19 cellular contexts compared by ENCODE assay signal in the genomic region with DNA sequence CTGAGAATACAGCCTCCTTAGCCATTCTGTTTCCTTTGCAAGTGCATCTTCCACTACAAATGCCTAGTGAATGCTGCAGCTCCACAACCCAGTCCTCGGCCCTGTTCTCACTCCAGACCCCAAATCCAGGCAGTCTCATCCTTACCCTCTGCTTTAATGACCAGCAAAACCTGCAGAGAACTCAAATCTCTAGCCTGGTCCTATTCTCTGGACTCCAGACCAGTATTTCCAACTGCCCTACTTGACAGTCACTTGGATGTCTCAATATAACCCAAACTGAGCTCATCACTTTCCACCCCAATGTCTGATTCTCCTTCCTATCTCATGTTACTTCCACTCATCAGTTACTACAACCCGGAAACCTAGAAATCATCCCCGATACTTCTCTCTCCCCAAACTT. TPM values are rescaled to one million over a fixed set of nuclear protein-coding genes. Genes with fewer than 3 reads are reported as not detected.
A peak's percentile ranks its signal among the peaks of the same experiment; 100 is the strongest.
DNase-seq lines count a peak whose midpoint lies in the region; ATAC-seq and TF ChIP-seq lines count a peak whose summit lies in the region.
"Had no signal": no experiment of that assay in that cellular context is flagged by ENCODE, and none has a peak within 500 bp of the region (broad histone marks: within the 10 kb centered on the region; RNA-seq: fewer than 3 reads in every experiment).

No MANE protein-coding gene starts in this region.

- H3K4me1 Mint-ChIP-seq in stimulated activated naive CD8-positive, alpha-beta T cell treated with anti-CD3 and anti-CD28 coated beads, Interleukin-15, Interleukin-2, amounts not matched to agents 100 ng/mL and 50 ng/mL, for 24 hours (ENCODE audit: low read depth), result peaks cover 12% of the 10 kb centered on the region
- H3K4me1 Mint-ChIP-seq in naive thymus-derived CD4-positive, alpha-beta T cell, result peaks cover 13 to 39% (median 28%) of the 10 kb centered on the region in 7 donors

- no peak for TF ChIP-seq CTCF in RWPE2 (IDR thresholded peaks at IDR 0.05; ENCODE audit: poor library complexity, severe bottlenecking)

- DNase-seq in stimulated activated naive CD8-positive, alpha-beta T cell treated with anti-CD3 and anti-CD28 coated beads, Interleukin-15, Interleukin-2, amounts not matched to agents 100 U/mL and 50 U/mL, for 24 hours, result no peak
- DNase-seq in RWPE2 (ENCODE audit: low spot score) (no peak), LoVo (ENCODE audit: low spot score) (no peak), NCI-H1048 (lab: John Stamatoyannopoulos, UW) (no peak), NCI-H187 treated with DMSO at 0.1 percent for 48 hours (lab: John Stamatoyannopoulos, UW) (no peak)
- no peak for DNase-seq in naive thymus-derived CD4-positive, alpha-beta T cell
- DNase-seq: DMS 273 treated with DMSO at 0.1 percent for 48 hours, DND-41, H7, KG1, MG63, NCI-H1694 treated with DMSO at 0.1 percent for 48 hours, NCI-H2227 treated with DMSO at 0.1 percent for 48 hours, NCI-H524 had no signal

- no peaks in the 10 kb centered on the region for H3K9me3 ChIP-seq in RWPE2 (ENCODE audit: severe bottlenecking)
- no peaks in the 10 kb centered on the region for H3K9me3 ChIP-seq in naive thymus-derived CD4-positive, alpha-beta T cell (ENCODE audit: control insufficient read depth in 2 of 3, low read length in 3 of 3)
- H3K9me3 ChIP-seq: A549, BLaER1, MG63 had no signal

- no peaks in the 10 kb centered on the region for H3K27me3 Mint-ChIP-seq in stimulated activated naive CD8-positive, alpha-beta T cell treated with anti-CD3 and anti-CD28 coated beads, Interleukin-15, Interleukin-2, amounts not matched to agents 100 ng/mL and 50 ng/mL, for 24 hours
- no peaks in the 10 kb centered on the region for H3K27me3 Mint-ChIP-seq in naive thymus-derived CD4-positive, alpha-beta T cell

- ATAC-seq in stimulated activated naive CD8-positive, alpha-beta T cell treated with anti-CD3 and anti-CD28 coated beads, Interleukin-15, Interleukin-2, amounts not matched to agents 100 U/mL and 50 U/mL, for 24 hours, result no peak
- ATAC-seq in RWPE2 (ENCODE audit: low read depth), result no peak
- ATAC-seq in naive thymus-derived CD4-positive, alpha-beta T cell, result no peak
- ATAC-seq: A549 had no signal

- peak overlapping the region; percentile 71 for H3K27ac ChIP-seq in RWPE2 (ENCODE audit: poor library complexity, severe bottlenecking)
- H3K27ac ChIP-seq in naive thymus-derived CD4-positive, alpha-beta T cell (ENCODE audit: low read depth, low read length), result no peak overlapping the region
- H3K27ac ChIP-seq: A549, BLaER1, PC-9, RWPE1 had no signal

- peak overlapping the region; percentile 17 for H3K27ac Mint-ChIP-seq in stimulated activated naive CD8-positive, alpha-beta T cell treated with anti-CD3 and anti-CD28 coated beads, Interleukin-15, Interleukin-2, amounts not matched to agents 100 ng/mL and 50 ng/mL, for 24 hours
- H3K27ac Mint-ChIP-seq in naive thymus-derived CD4-positive, alpha-beta T cell, result peak overlapping the region in 6 of 9 donors; percentile 12 to 86 (median 32)

- no peak overlapping the region for H3K4me3 ChIP-seq in RWPE2 (ENCODE audit: severe bottlenecking)
- H3K4me3 ChIP-seq in naive thymus-derived CD4-positive, alpha-beta T cell (ENCODE audit: low read length), result no peak overlapping the region
- H3K4me3 ChIP-seq: A549, BLaER1, MG63, PC-9 had no signal

- peaks cover 8% of the 10 kb centered on the region for H3K36me3 ChIP-seq in RWPE2 (ENCODE audit: low read depth)
- no peaks in the 10 kb centered on the region for H3K36me3 ChIP-seq in naive thymus-derived CD4-positive, alpha-beta T cell (ENCODE audit: control insufficient read depth in 2 of 3, insufficient read depth in 3 of 3, low read length in 3 of 3)

- POLR2A ChIA-PET in naive thymus-derived CD4-positive, alpha-beta T cell (lab: Charles Lee), result interaction anchor here (0.6 kb wide), 2 partner anchors 19 to 723 kb away, joined by 3 to 7 read pairs; no protein-coding TSS in a partner anchor

- H3K4me1 ChIP-seq in RWPE2 (ENCODE audit: insufficient read depth, poor library complexity, severe bottlenecking), result peaks cover 19% of the 10 kb centered on the region
- peaks cover 0 to 17% of the 10 kb centered on the region in 2 donors for H3K4me1 ChIP-seq in naive thymus-derived CD4-positive, alpha-beta T cell (ENCODE audit: control insufficient read depth in 2 of 2, insufficient read depth in 2 of 2, low read length in 2 of 2)

- CTCF ChIA-PET in naive thymus-derived CD4-positive, alpha-beta T cell (lab: Charles Lee), result no interaction called here

- no peak overlapping the region for H3K4me3 Mint-ChIP-seq in stimulated activated naive CD8-positive, alpha-beta T cell treated with anti-CD3 and anti-CD28 coated beads, Interleukin-15, Interleukin-2, amounts not matched to agents 100 ng/mL and 50 ng/mL, for 24 hours
- H3K4me3 Mint-ChIP-seq in naive thymus-derived CD4-positive, alpha-beta T cell, result peak overlapping the region in 3 of 10 donors; percentile 4 to 50 (median 9)

- no peaks in the 10 kb centered on the region for H3K27me3 ChIP-seq in RWPE2 (ENCODE audit: insufficient read depth, poor library complexity, severe bottlenecking)
- H3K27me3 ChIP-seq in naive thymus-derived CD4-positive, alpha-beta T cell (ENCODE audit: control insufficient read depth in 2 of 2, insufficient read depth in 2 of 2, low read length in 2 of 2), result no peaks in the 10 kb centered on the region
- H3K27me3 ChIP-seq: BLaER1, MG63 had no signal

- intact Hi-C loops in naive thymus-derived CD4-positive, alpha-beta T cell (cut with micrococcal nuclease), result loop anchor here (5.0 to 10.0 kb wide), 5 partner anchors 241 to 1657 kb away; a partner anchor contains a TSS

- H3K9me3 Mint-ChIP-seq in stimulated activated naive CD8-positive, alpha-beta T cell treated with anti-CD3 and anti-CD28 coated beads, Interleukin-15, Interleukin-2, amounts not matched to agents 100 ng/mL and 50 ng/mL, for 24 hours, result no peaks in the 10 kb centered on the region
- no peaks in the 10 kb centered on the region for H3K9me3 Mint-ChIP-seq in naive thymus-derived CD4-positive, alpha-beta T cell

- H3K36me3 Mint-ChIP-seq in stimulated activated naive CD8-positive, alpha-beta T cell treated with anti-CD3 and anti-CD28 coated beads, Interleukin-15, Interleukin-2, amounts not matched to agents 100 ng/mL and 50 ng/mL, for 24 hours (ENCODE audit: low read depth), result peaks cover 1% of the 10 kb centered on the region
- H3K36me3 Mint-ChIP-seq in naive thymus-derived CD4-positive, alpha-beta T cell, result peaks cover 0 to 5% (median under 1%) of the 10 kb centered on the region in 5 donors

RNA-seq across cellular contexts. Expression of a gene that starts 2.6 kb away (rescaled TPM):
- total RNA-seq in naive thymus-derived CD4-positive, alpha-beta T cell, result 10 to 100 TPM; 13.3 to 34.9 (median 20.4) TPM
- polyA plus RNA-seq in naive thymus-derived CD4-positive, alpha-beta T cell, result 10 to 100 TPM; 60.7 to 74.6 TPM
